ENCODE assay signal across 31 cellular contexts in genomic region chr19:13255041-13255718, GRCh38.
"Had no signal": no experiment of that assay in that cellular context is flagged by ENCODE, and none has a peak within 500 bp of the region (broad histone marks: within the 10 kb centered on the region; RNA-seq: fewer than 3 reads in every experiment).

No MANE protein-coding gene starts in this region.

- DNase-seq: activated CD4-positive, alpha-beta T cell treated with anti-CD3 and anti-CD28 coated beads for 1 hour; activated CD4-positive, alpha-beta T cell treated with anti-CD3 and anti-CD28 coated beads, Interleukin-2, amount 10 ng/mL, durations not matched to agents 7 days and 5 days; activated CD8-positive, alpha-beta T cell treated with anti-CD3 and anti-CD28 coated beads for 36 hours; activated naive CD8-positive, alpha-beta T cell treated with anti-CD3 and anti-CD28 coated beads, Interleukin-2, amount 50 U/mL, for 24 hours; activated T-cell treated with anti-CD3 and anti-CD28 coated beads, Interleukin-2, amount 50 U/mL, for 48 hours; amygdala; dermis blood vessel endothelial cell; effector CD4-positive, alpha-beta T cell; foreskin fibroblast; heart left ventricle; hypothalamus; immature natural killer cell; kidney; left colon; mammary epithelial cell; naive B cell; nucleus accumbens; pancreas; retina; sigmoid colon; small intestine; stimulated activated CD4-positive, alpha-beta T cell treated with anti-CD3 and anti-CD28 coated beads, Interleukin-4, amount 100 ng/mL, for 24 hours; stimulated activated naive CD8-positive, alpha-beta T cell treated with anti-CD3 and anti-CD28 coated beads, Interleukin-15, amount 100 ng/mL, for 72 hours; substantia nigra; T-helper 17 cell; T1000 had no signal

- H3K9me3 ChIP-seq: pancreas, prostate gland, vagina had no signal

- FAIRE-seq: colon, kidney, pancreas, small intestine had no signal

- H3K4me1 ChIP-seq: heart left ventricle, pancreas, prostate gland, sigmoid colon, upper lobe of left lung, vagina had no signal

- ATAC-seq: activated CD8-positive, alpha-beta T cell treated with anti-CD3 and anti-CD28 coated beads for 36 hours; activated naive CD8-positive, alpha-beta T cell treated with anti-CD3 and anti-CD28 coated beads, Interleukin-2, amount 50 U/mL, for 24 hours; heart left ventricle; left colon; pancreas; stimulated activated effector memory CD8-positive, alpha-beta T cell treated with anti-CD3 and anti-CD28 coated beads, Interleukin-12 subunit alpha, Interleukin-12 subunit beta, amount 100 ng/mL, for 72 hours; stimulated activated naive CD8-positive, alpha-beta T cell treated with anti-CD3 and anti-CD28 coated beads, Interleukin-15, amount 100 ng/mL, for 72 hours; T-helper 17 cell had no signal

- H3K27me3 ChIP-seq: upper lobe of left lung, vagina had no signal

- H3K36me3 ChIP-seq: heart left ventricle, pancreas, prostate gland, sigmoid colon, upper lobe of left lung, vagina had no signal

- H3K4me3 ChIP-seq: heart left ventricle, pancreas, prostate gland, sigmoid colon, upper lobe of left lung, vagina had no signal

- H3K27ac ChIP-seq: heart left ventricle, pancreas, prostate gland, sigmoid colon, upper lobe of left lung, vagina had no signal
